9 cellular contexts compared by ENCODE assay signal in genomic region chr16:86044881-86045600, GRCh38.
DNase-seq lines count a peak whose midpoint lies in the region.
"Had no signal": no experiment of that assay in that cellular context is flagged by ENCODE, and none has a peak within 500 bp of the region (broad histone marks: within the 10 kb centered on the region; RNA-seq: fewer than 3 reads in every experiment).

No MANE protein-coding gene starts in this region.

- DNase-seq in NCI-H1105 (lab: John Stamatoyannopoulos, UW) (peak; percentile 76), NOMO-1 (lab: John Stamatoyannopoulos, UW; ENCODE audit: unreplicated experiment in 2 of 2) (no peak), NCI-H524 treated with DMSO at 0.1 percent for 48 hours (lab: John Stamatoyannopoulos, UW) (no peak), NOMO-1 treated with DMSO at 0.1 percent for 48 hours (lab: John Stamatoyannopoulos, UW; ENCODE audit: unreplicated experiment) (no peak)
- DNase-seq in activated CD4-positive, alpha-beta T cell treated with anti-CD3 and anti-CD28 coated beads, Interleukin-2, amount 50 U/mL, for 1 hour, result peak; percentile 30
- peak; percentile 28 for DNase-seq in central memory CD4-positive, alpha-beta T cell
- DNase-seq in stimulated activated CD8-positive, alpha-beta memory T cell treated with anti-CD3 and anti-CD28 coated beads, Interleukin-12 subunit alpha, Interleukin-12 subunit beta, amount 100 ng/mL, for 4 hours (ENCODE audit: low read depth), result peak; percentile 10
- DNase-seq: NCI-H446 treated with DMSO at 0.1 percent for 48 hours, testis had no signal

Comparison
In these comparisons a context has a peak if more than half of its experiments do, and no peak if none do; other contexts are left out.
1. DNase-seq: peak in NCI-H1105 (single experiment), activated CD4-positive, alpha-beta T cell treated with anti-CD3 and anti-CD28 coated beads, Interleukin-2, amount 50 U/mL, for 1 hour (single experiment), central memory CD4-positive, alpha-beta T cell (single experiment) and stimulated activated CD8-positive, alpha-beta memory T cell treated with anti-CD3 and anti-CD28 coated beads, Interleukin-12 subunit alpha, Interleukin-12 subunit beta, amount 100 ng/mL, for 4 hours (single experiment); none in NOMO-1 (0 of 2), NCI-H524 treated with DMSO at 0.1 percent for 48 hours (single experiment) and NOMO-1 treated with DMSO at 0.1 percent for 48 hours (single experiment).